Comparison of ENCODE assay signal across 1 cellular context in the genomic region with DNA sequence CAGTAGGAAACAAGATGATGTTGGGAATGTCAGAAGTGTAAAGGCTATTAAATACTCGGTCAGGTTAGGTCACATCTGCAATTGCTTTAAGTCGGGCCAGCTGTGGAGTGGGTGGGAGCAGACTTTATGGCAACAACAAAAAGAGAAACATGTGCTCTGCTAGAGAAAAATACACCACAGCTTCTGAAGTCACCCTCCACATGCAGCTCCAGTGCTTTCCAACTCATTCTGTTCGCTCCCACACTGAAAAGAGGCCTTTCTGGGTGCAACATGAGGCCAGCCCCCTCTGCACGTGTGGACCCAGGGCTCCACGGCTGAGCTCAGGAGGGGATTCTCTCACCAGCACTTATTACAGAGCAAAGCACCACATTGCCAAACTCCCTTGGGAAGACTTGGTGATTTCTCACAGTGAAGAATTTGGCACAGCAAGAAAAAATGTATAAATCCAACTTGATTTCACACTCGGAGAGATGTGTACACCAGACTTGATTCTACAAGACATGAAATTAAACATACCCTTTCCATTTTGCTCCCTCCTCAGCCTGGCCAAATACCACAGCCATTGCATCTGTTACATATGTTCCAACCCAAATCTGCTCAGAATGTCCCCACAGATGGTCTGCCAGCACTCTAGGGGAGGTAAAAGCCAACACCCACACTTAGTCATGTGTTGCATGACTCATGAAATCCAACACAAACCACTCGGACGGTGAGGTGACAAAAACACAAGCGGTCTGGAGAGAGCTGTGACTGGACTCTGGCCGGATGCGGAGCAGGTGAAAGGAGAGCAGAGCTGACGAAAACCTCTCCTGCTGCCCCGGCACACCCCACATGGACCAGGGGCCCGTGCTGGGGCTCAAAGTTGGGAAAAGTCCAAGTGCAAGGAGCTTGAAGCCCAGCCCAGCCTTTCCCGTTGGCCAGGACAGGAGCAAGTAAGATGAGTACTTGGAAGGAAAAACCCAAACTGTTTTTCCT.
TF ChIP-seq lines count a peak whose summit lies in the region.

No MANE protein-coding gene starts in this region.

TF ChIP-seq in K562, 482 proteins besides CTCF, POLR2A, EP300 and RAD21 (continued from another document and continues in another):
- TF ChIP-seq, protein P1, sequence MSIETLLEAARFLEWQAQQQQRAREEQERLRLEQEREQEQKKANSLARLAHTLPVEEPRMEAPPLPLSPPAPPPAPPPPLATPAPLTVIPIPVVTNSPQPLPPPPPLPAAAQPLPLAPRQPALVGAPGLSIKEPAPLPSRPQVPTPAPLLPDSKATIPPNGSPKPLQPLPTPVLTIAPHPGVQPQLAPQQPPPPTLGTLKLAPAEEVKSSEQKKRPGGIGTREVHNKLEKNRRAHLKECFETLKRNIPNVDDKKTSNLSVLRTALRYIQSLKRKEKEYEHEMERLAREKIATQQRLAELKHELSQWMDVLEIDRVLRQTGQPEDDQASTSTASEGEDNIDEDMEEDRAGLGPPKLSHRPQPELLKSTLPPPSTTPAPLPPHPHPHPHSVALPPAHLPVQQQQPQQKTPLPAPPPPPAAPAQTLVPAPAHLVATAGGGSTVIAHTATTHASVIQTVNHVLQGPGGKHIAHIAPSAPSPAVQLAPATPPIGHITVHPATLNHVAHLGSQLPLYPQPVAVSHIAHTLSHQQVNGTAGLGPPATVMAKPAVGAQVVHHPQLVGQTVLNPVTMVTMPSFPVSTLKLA (conservative IDR thresholded peaks at IDR 0.05) = peak in 1 of 2 experiments; percentile 61; a peak in 1 of 4 replicates
- TF ChIP-seq, protein P2, sequence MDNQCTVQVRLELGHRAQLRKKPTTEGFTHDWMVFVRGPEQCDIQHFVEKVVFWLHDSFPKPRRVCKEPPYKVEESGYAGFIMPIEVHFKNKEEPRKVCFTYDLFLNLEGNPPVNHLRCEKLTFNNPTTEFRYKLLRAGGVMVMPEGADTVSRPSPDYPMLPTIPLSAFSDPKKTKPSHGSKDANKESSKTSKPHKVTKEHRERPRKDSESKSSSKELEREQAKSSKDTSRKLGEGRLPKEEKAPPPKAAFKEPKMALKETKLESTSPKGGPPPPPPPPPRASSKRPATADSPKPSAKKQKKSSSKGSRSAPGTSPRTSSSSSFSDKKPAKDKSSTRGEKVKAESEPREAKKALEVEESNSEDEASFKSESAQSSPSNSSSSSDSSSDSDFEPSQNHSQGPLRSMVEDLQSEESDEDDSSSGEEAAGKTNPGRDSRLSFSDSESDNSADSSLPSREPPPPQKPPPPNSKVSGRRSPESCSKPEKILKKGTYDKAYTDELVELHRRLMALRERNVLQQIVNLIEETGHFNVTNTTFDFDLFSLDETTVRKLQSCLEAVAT (IDR thresholded peaks at IDR 0.05) = no peak
- TF ChIP-seq TRIM24 (IDR thresholded peaks at IDR 0.05) (peak; percentile 57 to 79; a peak in 3 of 4 replicates), ZBTB7A (IDR thresholded peaks at IDR 0.05; ENCODE audit: borderline replicate concordance, control insufficient read depth, low read depth, low read length) (no peak), FOXA1 (IDR thresholded peaks at IDR 0.05; ENCODE audit: borderline replicate concordance) (no peak), ZNF717 (CRISPR knock-in tag; IDR thresholded peaks at IDR 0.05) (no peak), CAMTA2 (CRISPR knock-in tag; conservative IDR thresholded peaks at IDR 0.05) (no peak), KLF1 (tag; IDR thresholded peaks at IDR 0.05) (no peak), RBBP5 (IDR thresholded peaks at IDR 0.05; ENCODE audit: borderline replicate concordance, insufficient read depth, low read length, poor library complexity, severe bottlenecking) (no peak), ZNF197 (CRISPR knock-in tag; IDR thresholded peaks at IDR 0.05; ENCODE audit: low read depth) (no peak), NRF1 (conservative IDR thresholded peaks at IDR 0.05 in 1 of 2, IDR thresholded peaks at IDR 0.05 in 1 of 2) (peak; percentile 27 to 52; a peak in 3 of 4 replicates), POLR2G (IDR thresholded peaks at IDR 0.05; ENCODE audit: low read depth, low read length) (peak; percentile 59), ESRRB (CRISPR knock-in tag; IDR thresholded peaks at IDR 0.05; ENCODE audit: borderline replicate concordance) (no peak), RBFOX2 (IDR thresholded peaks at IDR 0.05; ENCODE audit: low read depth, low read length) (peak; percentile 56), SOX6 (IDR thresholded peaks at IDR 0.05) (no peak), MBD2 (IDR thresholded peaks at IDR 0.05; ENCODE audit: borderline replicate concordance, low read depth) (0 out of 2 replicates have a peak, but pooled peaks have one; percentile 38), ZNF668 (CRISPR knock-in tag; IDR thresholded peaks at IDR 0.05) (no peak), MIER1 (IDR thresholded peaks at IDR 0.05; ENCODE audit: low read depth) (no peak), PHF8 (IDR thresholded peaks at IDR 0.05; ENCODE audit: borderline replicate concordance, low read length) (peak; percentile 21; the same call in 1 of the 2 replicates), ADNP (tag; IDR thresholded peaks at IDR 0.05) (no peak), POLR2B (IDR thresholded peaks at IDR 0.05; ENCODE audit: low read depth, partially characterized antibody) (peak; percentile 24), TCF7 (IDR thresholded peaks at IDR 0.05; ENCODE audit: borderline replicate concordance) (no peak), NFE2 (IDR thresholded peaks at IDR 0.05; ENCODE audit: low read depth) (peak; percentile 92), ZNF143 (CRISPR knock-in tag; IDR thresholded peaks at IDR 0.05) (no peak), ZNF354B (CRISPR knock-in tag; IDR thresholded peaks at IDR 0.05) (no peak)
- TF ChIP-seq, protein P3, sequence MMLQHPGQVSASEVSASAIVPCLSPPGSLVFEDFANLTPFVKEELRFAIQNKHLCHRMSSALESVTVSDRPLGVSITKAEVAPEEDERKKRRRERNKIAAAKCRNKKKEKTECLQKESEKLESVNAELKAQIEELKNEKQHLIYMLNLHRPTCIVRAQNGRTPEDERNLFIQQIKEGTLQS (IDR thresholded peaks at IDR 0.05) = peak; percentile 94
- TF ChIP-seq, protein P3 (CRISPR knock-in tag; conservative IDR thresholded peaks at IDR 0.05) = no peak; the same call in 1 of the 2 replicates
- TF ChIP-seq, protein P4, sequence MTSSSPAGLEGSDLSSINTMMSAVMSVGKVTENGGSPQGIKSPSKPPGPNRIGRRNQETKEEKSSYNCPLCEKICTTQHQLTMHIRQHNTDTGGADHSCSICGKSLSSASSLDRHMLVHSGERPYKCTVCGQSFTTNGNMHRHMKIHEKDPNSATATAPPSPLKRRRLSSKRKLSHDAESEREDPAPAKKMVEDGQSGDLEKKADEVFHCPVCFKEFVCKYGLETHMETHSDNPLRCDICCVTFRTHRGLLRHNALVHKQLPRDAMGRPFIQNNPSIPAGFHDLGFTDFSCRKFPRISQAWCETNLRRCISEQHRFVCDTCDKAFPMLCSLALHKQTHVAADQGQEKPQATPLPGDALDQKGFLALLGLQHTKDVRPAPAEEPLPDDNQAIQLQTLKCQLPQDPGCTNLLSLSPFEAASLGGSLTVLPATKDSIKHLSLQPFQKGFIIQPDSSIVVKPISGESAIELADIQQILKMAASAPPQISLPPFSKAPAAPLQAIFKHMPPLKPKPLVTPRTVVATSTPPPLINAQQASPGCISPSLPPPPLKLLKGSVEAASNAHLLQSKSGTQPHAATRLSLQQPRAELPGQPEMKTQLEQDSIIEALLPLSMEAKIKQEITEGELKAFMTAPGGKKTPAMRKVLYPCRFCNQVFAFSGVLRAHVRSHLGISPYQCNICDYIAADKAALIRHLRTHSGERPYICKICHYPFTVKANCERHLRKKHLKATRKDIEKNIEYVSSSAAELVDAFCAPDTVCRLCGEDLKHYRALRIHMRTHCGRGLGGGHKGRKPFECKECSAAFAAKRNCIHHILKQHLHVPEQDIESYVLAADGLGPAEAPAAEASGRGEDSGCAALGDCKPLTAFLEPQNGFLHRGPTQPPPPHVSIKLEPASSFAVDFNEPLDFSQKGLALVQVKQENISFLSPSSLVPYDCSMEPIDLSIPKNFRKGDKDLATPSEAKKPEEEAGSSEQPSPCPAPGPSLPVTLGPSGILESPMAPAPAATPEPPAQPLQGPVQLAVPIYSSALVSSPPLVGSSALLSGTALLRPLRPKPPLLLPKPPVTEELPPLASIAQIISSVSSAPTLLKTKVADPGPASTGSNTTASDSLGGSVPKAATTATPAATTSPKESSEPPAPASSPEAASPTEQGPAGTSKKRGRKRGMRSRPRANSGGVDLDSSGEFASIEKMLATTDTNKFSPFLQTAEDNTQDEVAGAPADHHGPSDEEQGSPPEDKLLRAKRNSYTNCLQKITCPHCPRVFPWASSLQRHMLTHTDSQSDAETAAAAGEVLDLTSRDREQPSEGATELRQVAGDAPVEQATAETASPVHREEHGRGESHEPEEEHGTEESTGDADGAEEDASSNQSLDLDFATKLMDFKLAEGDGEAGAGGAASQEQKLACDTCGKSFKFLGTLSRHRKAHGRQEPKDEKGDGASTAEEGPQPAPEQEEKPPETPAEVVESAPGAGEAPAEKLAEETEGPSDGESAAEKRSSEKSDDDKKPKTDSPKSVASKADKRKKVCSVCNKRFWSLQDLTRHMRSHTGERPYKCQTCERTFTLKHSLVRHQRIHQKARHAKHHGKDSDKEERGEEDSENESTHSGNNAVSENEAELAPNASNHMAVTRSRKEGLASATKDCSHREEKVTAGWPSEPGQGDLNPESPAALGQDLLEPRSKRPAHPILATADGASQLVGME (CRISPR knock-in tag; IDR thresholded peaks at IDR 0.05) = no peak
- TF ChIP-seq, protein P5, sequence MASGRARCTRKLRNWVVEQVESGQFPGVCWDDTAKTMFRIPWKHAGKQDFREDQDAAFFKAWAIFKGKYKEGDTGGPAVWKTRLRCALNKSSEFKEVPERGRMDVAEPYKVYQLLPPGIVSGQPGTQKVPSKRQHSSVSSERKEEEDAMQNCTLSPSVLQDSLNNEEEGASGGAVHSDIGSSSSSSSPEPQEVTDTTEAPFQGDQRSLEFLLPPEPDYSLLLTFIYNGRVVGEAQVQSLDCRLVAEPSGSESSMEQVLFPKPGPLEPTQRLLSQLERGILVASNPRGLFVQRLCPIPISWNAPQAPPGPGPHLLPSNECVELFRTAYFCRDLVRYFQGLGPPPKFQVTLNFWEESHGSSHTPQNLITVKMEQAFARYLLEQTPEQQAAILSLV (tag; IDR thresholded peaks at IDR 0.05) = no peak
- TF ChIP-seq, protein P6, sequence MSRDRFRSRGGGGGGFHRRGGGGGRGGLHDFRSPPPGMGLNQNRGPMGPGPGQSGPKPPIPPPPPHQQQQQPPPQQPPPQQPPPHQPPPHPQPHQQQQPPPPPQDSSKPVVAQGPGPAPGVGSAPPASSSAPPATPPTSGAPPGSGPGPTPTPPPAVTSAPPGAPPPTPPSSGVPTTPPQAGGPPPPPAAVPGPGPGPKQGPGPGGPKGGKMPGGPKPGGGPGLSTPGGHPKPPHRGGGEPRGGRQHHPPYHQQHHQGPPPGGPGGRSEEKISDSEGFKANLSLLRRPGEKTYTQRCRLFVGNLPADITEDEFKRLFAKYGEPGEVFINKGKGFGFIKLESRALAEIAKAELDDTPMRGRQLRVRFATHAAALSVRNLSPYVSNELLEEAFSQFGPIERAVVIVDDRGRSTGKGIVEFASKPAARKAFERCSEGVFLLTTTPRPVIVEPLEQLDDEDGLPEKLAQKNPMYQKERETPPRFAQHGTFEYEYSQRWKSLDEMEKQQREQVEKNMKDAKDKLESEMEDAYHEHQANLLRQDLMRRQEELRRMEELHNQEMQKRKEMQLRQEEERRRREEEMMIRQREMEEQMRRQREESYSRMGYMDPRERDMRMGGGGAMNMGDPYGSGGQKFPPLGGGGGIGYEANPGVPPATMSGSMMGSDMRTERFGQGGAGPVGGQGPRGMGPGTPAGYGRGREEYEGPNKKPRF (IDR thresholded peaks at IDR 0.05; ENCODE audit: low read depth, low read length) = no peak
- TF ChIP-seq, protein P7, sequence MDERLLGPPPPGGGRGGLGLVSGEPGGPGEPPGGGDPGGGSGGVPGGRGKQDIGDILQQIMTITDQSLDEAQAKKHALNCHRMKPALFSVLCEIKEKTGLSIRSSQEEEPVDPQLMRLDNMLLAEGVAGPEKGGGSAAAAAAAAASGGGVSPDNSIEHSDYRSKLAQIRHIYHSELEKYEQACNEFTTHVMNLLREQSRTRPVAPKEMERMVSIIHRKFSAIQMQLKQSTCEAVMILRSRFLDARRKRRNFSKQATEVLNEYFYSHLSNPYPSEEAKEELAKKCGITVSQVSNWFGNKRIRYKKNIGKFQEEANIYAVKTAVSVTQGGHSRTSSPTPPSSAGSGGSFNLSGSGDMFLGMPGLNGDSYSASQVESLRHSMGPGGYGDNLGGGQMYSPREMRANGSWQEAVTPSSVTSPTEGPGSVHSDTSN (CRISPR knock-in tag; IDR thresholded peaks at IDR 0.05; ENCODE audit: low read depth) = no peak
- TF ChIP-seq, protein P7 (tag; conservative IDR thresholded peaks at IDR 0.05; ENCODE audit: low read depth) = 0 out of 2 replicates have a peak, but pooled peaks have one; percentile 22
- TF ChIP-seq, protein P8, sequence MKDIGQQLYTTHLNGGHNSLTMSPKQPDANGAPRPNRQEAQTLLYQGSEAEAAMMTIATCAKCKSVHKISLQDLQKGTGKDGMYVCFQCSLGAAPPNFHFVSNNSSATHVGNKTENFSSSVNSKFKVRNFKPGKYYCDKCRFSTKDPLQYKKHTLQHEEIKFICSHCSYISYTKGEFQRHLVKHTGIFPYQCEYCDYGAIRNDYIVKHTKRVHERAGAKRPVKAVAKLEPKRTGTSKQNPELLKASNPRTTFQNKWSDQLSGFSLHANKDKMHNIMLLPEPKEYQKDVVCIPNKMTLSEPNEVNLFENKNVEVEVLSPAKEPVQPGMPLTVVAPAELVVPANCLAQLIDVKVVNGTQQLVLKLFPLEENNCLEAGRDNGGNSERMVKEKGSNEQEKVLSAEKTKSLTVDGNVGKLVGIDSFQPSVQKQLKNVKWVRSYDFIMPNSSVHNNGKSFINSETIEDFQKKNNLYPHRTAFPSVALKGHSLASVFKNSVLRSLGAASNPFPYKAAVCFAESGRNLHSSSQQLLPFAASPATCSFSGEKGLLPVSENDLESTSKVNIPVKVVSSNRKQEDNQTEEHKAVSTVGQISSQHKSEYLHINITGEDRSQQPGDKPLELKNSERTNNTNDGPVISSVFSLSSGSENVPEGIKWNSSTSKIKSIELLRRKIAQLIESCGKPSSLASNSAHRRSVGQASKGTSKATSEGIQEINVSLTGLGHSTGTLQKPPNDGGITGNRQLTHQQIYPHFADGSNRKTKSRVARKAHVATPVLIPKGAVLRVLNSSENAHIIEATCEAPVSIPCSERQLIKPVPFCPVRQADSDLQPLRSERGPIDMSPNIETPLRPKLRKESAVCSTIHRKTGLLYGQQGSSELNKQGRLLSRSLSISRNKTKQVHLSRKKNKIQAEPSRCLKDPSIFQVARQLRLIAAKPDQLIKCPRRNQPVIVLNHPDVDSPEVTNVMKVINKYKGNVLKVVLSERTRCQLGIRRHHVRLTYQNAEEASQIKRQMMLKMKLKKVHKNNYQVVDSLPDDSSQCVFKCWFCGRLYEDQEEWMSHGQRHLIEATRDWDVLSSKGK (CRISPR knock-in tag; IDR thresholded peaks at IDR 0.05) = no peak
